20 cellular contexts compared by ENCODE assay signal in genomic region chr1:154835531-154836285, GRCh38. TPM values are rescaled to one million over a fixed set of nuclear protein-coding genes. Genes with fewer than 3 reads are reported as not detected.
DNase-seq lines count a peak whose midpoint lies in the region; ATAC-seq and TF ChIP-seq lines count a peak whose summit lies in the region.
"Had no signal": no experiment of that assay in that cellular context is flagged by ENCODE, and none has a peak within 500 bp of the region (broad histone marks: within the 10 kb centered on the region; RNA-seq: fewer than 3 reads in every experiment).

No MANE protein-coding gene starts in this region.

- H2BK15ac ChIP-seq in IMR-90 (ENCODE audit: low read depth, low read length) = no peak overlapping the region

- H2AK9ac ChIP-seq in IMR-90 (replicated peaks; ENCODE audit: low read depth, low read length, poor library complexity) = peak overlapping the region; percentile 5

- H4K20me1 ChIP-seq in IMR-90 (ENCODE audit: insufficient read depth, low read length) = no peaks in the 10 kb centered on the region

- H2BK20ac ChIP-seq in IMR-90 (ENCODE audit: low read depth, low read length) = no peak overlapping the region

- no peak overlapping the region for H3K4me3 Mint-ChIP-seq in brain
- no peak overlapping the region for H3K4me3 Mint-ChIP-seq in activated T-cell treated with anti-CD3 and anti-CD28 coated beads, Interleukin-2, amount 50 U/mL, for 24 hours
- H3K4me3 Mint-ChIP-seq: CD14-positive monocyte; CD8-positive, alpha-beta memory T cell had no signal

- dilution Hi-C loops in IMR-90 (cut with HindIII; ENCODE audit: low sequenced_read_pairs, unreplicated experiment) = no loop called here

- no peak for TF ChIP-seq CTCF in IMR-90 (conservative IDR thresholded peaks at IDR 0.05; ENCODE audit: low read depth, low read length)
- TF ChIP-seq CTCF in brain (conservative IDR thresholded peaks at IDR 0.05) = no peak
- no peak for TF ChIP-seq CTCF in lower lobe of right lung (IDR thresholded peaks at IDR 0.05)
- TF ChIP-seq CTCF in upper lobe of left lung (IDR thresholded peaks at IDR 0.05) = no peak
- TF ChIP-seq CTCF in heart right ventricle (IDR thresholded peaks at IDR 0.05) = no peak

- H3K9me3 Mint-ChIP-seq in brain = no peaks in the 10 kb centered on the region
- H3K9me3 Mint-ChIP-seq in activated T-cell treated with anti-CD3 and anti-CD28 coated beads, Interleukin-2, amount 50 U/mL, for 24 hours = no peaks in the 10 kb centered on the region

- no peak overlapping the region for H3K23ac ChIP-seq in IMR-90 (ENCODE audit: low read depth, low read length)

- no peak overlapping the region for H4K8ac ChIP-seq in IMR-90 (ENCODE audit: low read depth in 2 of 2, low read length in 2 of 2)

- no peaks in the 10 kb centered on the region for H3K9me1 ChIP-seq in IMR-90 (ENCODE audit: insufficient read depth, low read length)

- POLR2A ChIA-PET in IMR-90 (lab: Charles Lee; ENCODE audit: unreplicated experiment) = no interaction called here

- H3K36me3 ChIP-seq in IMR-90 (ENCODE audit: control insufficient read depth, insufficient read depth, low read length) = no peaks in the 10 kb centered on the region
- H3K36me3 ChIP-seq in lower lobe of right lung = no peaks in the 10 kb centered on the region
- H3K36me3 ChIP-seq in upper lobe of left lung = no peaks in the 10 kb centered on the region
- H3K36me3 ChIP-seq in heart right ventricle = no peaks in the 10 kb centered on the region

- no peak for TF ChIP-seq EP300 in upper lobe of left lung (IDR thresholded peaks at IDR 0.05)

- no peak overlapping the region for H3K14ac ChIP-seq in IMR-90 (replicated peaks; ENCODE audit: low read depth, low read length)

- TF ChIP-seq POLR2A in IMR-90 (IDR thresholded peaks at IDR 0.05; ENCODE audit: low read depth, low read length) = no peak
- TF ChIP-seq POLR2A in upper lobe of left lung (IDR thresholded peaks at IDR 0.05) = no peak

- no peaks in the 10 kb centered on the region for H3K9me3 ChIP-seq in IMR-90 (ENCODE audit: control insufficient read depth, insufficient read depth, low read length)
- H3K9me3 ChIP-seq in lower lobe of right lung = no peaks in the 10 kb centered on the region
- no peaks in the 10 kb centered on the region for H3K9me3 ChIP-seq in upper lobe of left lung
- no peaks in the 10 kb centered on the region for H3K9me3 ChIP-seq in heart right ventricle
- H3K9me3 ChIP-seq: SK-N-SH had no signal

- no peak overlapping the region for H2AK5ac ChIP-seq in IMR-90 (ENCODE audit: low read depth, low read length)

- H3K79me1 ChIP-seq in IMR-90 (ENCODE audit: low read depth in 1 of 2, low read length in 2 of 2) = no peaks in the 10 kb centered on the region

- WGBS in IMR-90 (ENCODE audit: extremely low coverage in 2 of 2, insufficient read length in 1 of 2), 2 experiments = no CpG with 5 or more reads among the region's 6 CpGs
- WGBS in upper lobe of left lung, 2 donors = 60 to 63% methylated on average over 6 of the region's 6 CpGs
- 84 to 88% methylated on average over 6 of the region's 6 CpGs for WGBS in heart right ventricle, 2 donors

- no peak overlapping the region for H3K4ac ChIP-seq in IMR-90 (ENCODE audit: low read depth, low read length)

- DNase-seq in IMR-90 (no peak), lower lobe of right lung (peak; percentile 75), upper lobe of left lung (peak in 1 of 2 donors; percentile 83), heart right ventricle (no peak), LoVo (ENCODE audit: low spot score) (no peak)
- no peak for DNase-seq in activated T-cell treated with anti-CD3 and anti-CD28 coated beads, Interleukin-2, amount 50 U/mL, for 24 hours
- DNase-seq: CD8-positive, alpha-beta memory T cell; DMS 273 treated with DMSO at 0.1 percent for 48 hours; DND-41; KBM-7; MM.1S; NCI-H1694 treated with DMSO at 0.1 percent for 48 hours; NCI-H446; NCI-H524 treated with DMSO at 0.1 percent for 48 hours; NCI-H774; PC-3; SK-N-SH had no signal

- peaks cover 97% of the 10 kb centered on the region for H3K4me1 Mint-ChIP-seq in brain
- no peaks in the 10 kb centered on the region for H3K4me1 Mint-ChIP-seq in activated T-cell treated with anti-CD3 and anti-CD28 coated beads, Interleukin-2, amount 50 U/mL, for 24 hours (ENCODE audit: low read depth)
- H3K4me1 Mint-ChIP-seq: CD8-positive, alpha-beta memory T cell had no signal

- no peak overlapping the region for H3K18ac ChIP-seq in IMR-90 (ENCODE audit: low read depth, low read length)

- H3K27me3 Mint-ChIP-seq in brain = no peaks in the 10 kb centered on the region
- H3K27me3 Mint-ChIP-seq in activated T-cell treated with anti-CD3 and anti-CD28 coated beads, Interleukin-2, amount 50 U/mL, for 24 hours = no peaks in the 10 kb centered on the region

- in situ Hi-C loops in IMR-90 (cut with MboI; ENCODE audit: low sequenced_read_pairs) = no loop called here

- intact Hi-C loops in IMR-90 (cut with micrococcal nuclease) = no loop called here
- intact Hi-C loops in lower lobe of right lung (cut with DNase I) = no loop called here
- intact Hi-C loops in heart right ventricle (cut with DNase I) = no loop called here

- H2BK5ac ChIP-seq in IMR-90 (ENCODE audit: low read depth, low read length, poor library complexity, severe bottlenecking) = no peak overlapping the region

- no TSS peak for BruUV-seq in IMR-90 (replicated peaks; lab: Mats Ljungman, UMichigan)

- CTCF ChIA-PET in IMR-90 (lab: Yijun Ruan, JAX) = no interaction called here

- H3K4me1 ChIP-seq in IMR-90 (ENCODE audit: control insufficient read depth, insufficient read depth, low read length) (peaks cover 9% of the 10 kb centered on the region; the same call in 1 of the 2 replicates), lower lobe of right lung (peaks cover 66% of the 10 kb centered on the region), upper lobe of left lung (peaks cover 13 to 31% (median 28%) of the 10 kb centered on the region in 4 donors), heart right ventricle (peaks cover 23 to 85% (median 43%) of the 10 kb centered on the region in 9 donors)

- no peak overlapping the region for H3K4me2 ChIP-seq in IMR-90 (ENCODE audit: low read depth, low read length)
- H3K4me2 ChIP-seq: SK-N-SH had no signal

- no peak overlapping the region for H3K9ac ChIP-seq in IMR-90 (ENCODE audit: low read depth, low read length)
- H3K9ac ChIP-seq: SK-N-SH had no signal

- no peak for TF ChIP-seq RAD21 in IMR-90 (IDR thresholded peaks at IDR 0.05; ENCODE audit: low read length)

- ATAC-seq in IMR-90 (ENCODE audit: low read depth) (no peak), lower lobe of right lung (peak; percentile 84 to 93), upper lobe of left lung (ENCODE audit: low FRiP score in 2 of 2) (peak; percentile 32 to 86), heart right ventricle (no peak), HG03135 (IDR thresholded peaks at IDR 0.05; ENCODE audit: unreplicated experiment) (no peak)
- ATAC-seq: PC-3 had no signal

- H3K4me3 ChIP-seq in IMR-90 (ENCODE audit: insufficient read depth, low read depth, low read length) (no peak overlapping the region), lower lobe of right lung (no peak overlapping the region), upper lobe of left lung (no peak overlapping the region), heart right ventricle (no peak overlapping the region)

- no peak overlapping the region for H3K27ac ChIP-seq in IMR-90 (ENCODE audit: insufficient read depth, low read length)
- H3K27ac ChIP-seq in lower lobe of right lung = no peak overlapping the region
- peak overlapping the region in 1 of 4 donors; percentile 18 for H3K27ac ChIP-seq in upper lobe of left lung
- no peak overlapping the region for H3K27ac ChIP-seq in heart right ventricle

- H2BK120ac ChIP-seq in IMR-90 (ENCODE audit: low read depth, low read length) = no peak overlapping the region

- H2AFZ ChIP-seq in IMR-90 (replicated peaks; ENCODE audit: low read length, poor library complexity) = no peak overlapping the region

- H3K27ac Mint-ChIP-seq in brain = peak overlapping the region in 3 of 5 experiments; percentile 26 to 61 (median 53)
- no peak overlapping the region for H3K27ac Mint-ChIP-seq in activated T-cell treated with anti-CD3 and anti-CD28 coated beads, Interleukin-2, amount 50 U/mL, for 24 hours
- H3K27ac Mint-ChIP-seq: CD8-positive, alpha-beta memory T cell had no signal

- H4K91ac ChIP-seq in IMR-90 (ENCODE audit: insufficient read depth, low read depth, low read length) = no peak overlapping the region

- no peaks in the 10 kb centered on the region for H3K36me3 Mint-ChIP-seq in brain
- no peaks in the 10 kb centered on the region for H3K36me3 Mint-ChIP-seq in activated T-cell treated with anti-CD3 and anti-CD28 coated beads, Interleukin-2, amount 50 U/mL, for 24 hours (ENCODE audit: low read depth)
- H3K36me3 Mint-ChIP-seq: CD14-positive monocyte; CD8-positive, alpha-beta memory T cell had no signal

- H4K5ac ChIP-seq in IMR-90 (ENCODE audit: low read depth, low read length) = no peak overlapping the region

- H3K27me3 ChIP-seq in IMR-90 (ENCODE audit: control insufficient read depth, insufficient read depth, low read length) (peaks cover 74% of the 10 kb centered on the region), lower lobe of right lung (ENCODE audit: low read depth) (no peaks in the 10 kb centered on the region), upper lobe of left lung (no peaks in the 10 kb centered on the region), heart right ventricle (no peaks in the 10 kb centered on the region)

- H3K56ac ChIP-seq in IMR-90 (ENCODE audit: extremely low read depth, insufficient read depth, low read length) = no peak overlapping the region

TF ChIP-seq in IMR-90, 13 proteins besides CTCF, POLR2A, EP300 and RAD21 (continues in another document):
- TF ChIP-seq CHD1 (IDR thresholded peaks at IDR 0.05; ENCODE audit: low read depth, low read length) (no peak), CEBPB (IDR thresholded peaks at IDR 0.05; ENCODE audit: low read depth, low read length) (no peak), RFX5 (IDR thresholded peaks at IDR 0.05; ENCODE audit: low read depth, low read length) (no peak), RCOR1 (IDR thresholded peaks at IDR 0.05; ENCODE audit: insufficient replicate concordance, low read length) (no peak), MXI1 (IDR thresholded peaks at IDR 0.05; ENCODE audit: borderline replicate concordance, low read depth, low read length) (no peak), MAZ (IDR thresholded peaks at IDR 0.05; ENCODE audit: borderline replicate concordance, low read depth, low read length) (no peak), NFE2L2 (IDR thresholded peaks at IDR 0.05; ENCODE audit: low read depth, low read length) (no peak)

RNA-seq across cellular contexts. Expression of gene KCNN3, which starts 34.4 kb away (rescaled TPM):
- total RNA-seq in IMR-90 (2012; rRNA removed) (not detected in 2 replicates), lower lobe of right lung (4.4 TPM), upper lobe of left lung (1 to 10 TPM; 2.7 to 6.6 (median 3.7) TPM), heart right ventricle (1 to 10 TPM in 9 of 10 donors, under 1 TPM in 1; 0.52 to 5.9 (median 2.7) TPM)
- polyA plus RNA-seq in IMR-90 (2012; rRNA removed) (0.02 and 0.07 TPM in 2 replicates), brain (ENCODE audit: insufficient read depth, low read depth, low replicate concordance) (5.1 TPM), heart right ventricle (under 1 TPM; 0.17 to 0.59 TPM)
- polyA plus RNA-seq in IMR-90 (2012; cell fraction: cytosol; rRNA removed) = under 0.01 and 0.02 TPM in 2 replicates
- polyA plus RNA-seq in IMR-90 (2012; cell fraction: nucleus; rRNA removed; ENCODE audit: low replicate concordance) = 0.01 and 0.05 TPM in 2 replicates
- polyA plus RNA-seq: CD14-positive monocyte; CD8-positive, alpha-beta memory T cell had no signal

Comparison
In these comparisons a context has a peak if more than half of its experiments do, and no peak if none do; other contexts are left out.
1. ATAC-seq: peak in lower lobe of right lung (2 of 2) and upper lobe of left lung (2 of 2); none in IMR-90 (single experiment), heart right ventricle (0 of 8) and HG03135 (single experiment).